ENCODE assay signal across 14 cellular contexts in genomic region chr3:187044871-187045552, GRCh38.
DNase-seq lines count a peak whose midpoint lies in the region; ATAC-seq, FAIRE-seq and TF ChIP-seq lines count a peak whose summit lies in the region.
"Had no signal": no experiment of that assay in that cellular context is flagged by ENCODE, and none has a peak within 500 bp of the region (broad histone marks: within the 10 kb centered on the region; RNA-seq: fewer than 3 reads in every experiment).

No MANE protein-coding gene starts in this region.

- H3K27ac Mint-ChIP-seq in H9: no peak overlapping the region

- no peak overlapping the region for H3K23ac ChIP-seq in H9 (ENCODE audit: insufficient read length, low read depth, low read length)

- no peak overlapping the region for H2BK12ac ChIP-seq in H9 (ENCODE audit: insufficient read length, low read depth, low read length)

- FAIRE-seq in GM12878 (lab: Jason Lieb, UNC): no peak
- FAIRE-seq: astrocyte, kidney had no signal

- H2AK5ac ChIP-seq in H9 (ENCODE audit: insufficient read length, low read length): no peak overlapping the region

- H3K23me2 ChIP-seq in H9 (ENCODE audit: insufficient read length, low read depth, low read length, poor library complexity, severe bottlenecking): no peaks in the 10 kb centered on the region

- peak overlapping the region in 8 of 11 experiments; percentile 37 to 84 (median 66); a peak in 14 of 22 replicates for H3K4me2 ChIP-seq in BLaER1 treated with 17β-estradiol and CSF1 and Interleukin-3, amounts not matched to agents 10 nM and 100 nM
- H3K4me2 ChIP-seq in H9 (ENCODE audit: insufficient read depth, insufficient read length, low read length): no peak overlapping the region
- no peak overlapping the region for H3K4me2 ChIP-seq in GM12878 (ENCODE audit: control insufficient read depth, insufficient read depth)

- no peak overlapping the region for H2BK120ac ChIP-seq in H9 (ENCODE audit: low read depth, low read length, poor library complexity, severe bottlenecking)

- SMC1A ChIA-PET in GM12878 (lab: Charles Lee; ENCODE audit: uncharacterized antibody, unreplicated experiment): interaction anchor here (0.8 to 12.6 kb wide), 24 partner anchors 16 to 196 kb away, joined by 3 to 213 read pairs (median 4); no protein-coding TSS in a partner anchor

- DNase-seq in H9 (no peak), GM12878 (ENCODE audit: low read depth, low spot score) (no peak), right lobe of liver (peak in 1 of 3 donors; percentile 65), NOMO-1 treated with DMSO at 0.1 percent for 48 hours (lab: John Stamatoyannopoulos, UW; ENCODE audit: unreplicated experiment) (no peak), OCI-M2 (lab: John Stamatoyannopoulos, UW; ENCODE audit: unreplicated experiment) (no peak)
- DNase-seq: kidney; NCI-H1436; ovary; stimulated activated CD4-positive, alpha-beta T cell treated with anti-CD3 and anti-CD28 coated beads, Interleukin-4, amount 100 ng/mL, for 1 hour had no signal

- peaks cover 5% of the 10 kb centered on the region for H3K79me1 ChIP-seq in H9 (ENCODE audit: insufficient read depth, low read depth, low read length, poor library complexity, severe bottlenecking)

- TF ChIP-seq CTCF in H9 (conservative IDR thresholded peaks at IDR 0.05) (peak; percentile 39), GM12878 (IDR thresholded peaks at IDR 0.05 in 2 of 3, conservative IDR thresholded peaks at IDR 0.05 in 1 of 3; ENCODE audit: control insufficient read depth in 2 of 3, extremely low read depth in 1 of 3, insufficient read depth in 1 of 3, low read depth in 3 of 3, low read length in 3 of 3) (peak in 2 of 3 experiments; percentile 10 to 35; a peak in 1 of 6 replicates), right lobe of liver (IDR thresholded peaks at IDR 0.05) (no peak)

- TF ChIP-seq POLR2A in GM12878 (IDR thresholded peaks at IDR 0.05; ENCODE audit: low read depth, low read length) (no peak), right lobe of liver (IDR thresholded peaks at IDR 0.05) (no peak)

- H2BK5ac ChIP-seq in H9 (ENCODE audit: insufficient read length, low read length): no peak overlapping the region

- H4K8ac ChIP-seq in H9 (replicated peaks; ENCODE audit: insufficient read length, low read depth, low read length): no peak overlapping the region

- H3K79me2 ChIP-seq in H9 (ENCODE audit: insufficient read depth, low read length) (no peaks in the 10 kb centered on the region; the same call in 1 of the 2 replicates), GM12878 (ENCODE audit: control insufficient read depth, insufficient read depth, low read length) (peaks cover 90% of the 10 kb centered on the region)

- no peaks in the 10 kb centered on the region for H3K27me3 ChIP-seq in BLaER1 treated with 17β-estradiol and CSF1 and Interleukin-3, amounts not matched to agents 10 nM and 100 nM
- H3K27me3 ChIP-seq in H9 (ENCODE audit: insufficient read depth, low read length) (no peaks in the 10 kb centered on the region), GM12878 (replicated peaks in 1 of 2; ENCODE audit: control insufficient read depth in 2 of 2, insufficient read depth in 2 of 2, low read length in 1 of 2) (no peaks in the 10 kb centered on the region), right lobe of liver (no peaks in the 10 kb centered on the region)
- H3K27me3 ChIP-seq: ovary had no signal

- RAD21 ChIA-PET in GM12878 (lab: Charles Lee; ENCODE audit: unreplicated experiment): interaction anchor here (0.9 to 4.5 kb wide), 16 partner anchors 13 to 196 kb away, joined by 3 to 46 read pairs (median 4); no protein-coding TSS in a partner anchor

- H2BK15ac ChIP-seq in H9 (ENCODE audit: low read depth, low read length): no peak overlapping the region

- no peaks in the 10 kb centered on the region; a peak in 1 of 4 replicates for H3K4me1 Mint-ChIP-seq in H9

- no peak overlapping the region for H2BK20ac ChIP-seq in H9 (ENCODE audit: low read depth, low read length, poor library complexity, severe bottlenecking)

- no peak overlapping the region for H2AFZ ChIP-seq in H9 (ENCODE audit: low read length)
- H2AFZ ChIP-seq in GM12878 (ENCODE audit: control insufficient read depth, low read depth, low read length): no peak overlapping the region

- H4K20me1 ChIP-seq in BLaER1 treated with 17β-estradiol and CSF1 and Interleukin-3, amounts not matched to agents 10 nM and 100 nM: peaks cover 0 to 36% (median 0%) of the 10 kb centered on the region in 11 experiments; a peak in 4 of 22 replicates
- H4K20me1 ChIP-seq in H9 (ENCODE audit: control insufficient read depth, insufficient read depth, insufficient read length) (no peaks in the 10 kb centered on the region), GM12878 (ENCODE audit: control insufficient read depth, insufficient read depth) (0 out of 2 replicates have a peak, but pooled peaks cover 3% of the 10 kb centered on the region)

- peak overlapping the region in 1 of 11 experiments; percentile 66; a peak in 1 of 22 replicates for H3K9ac ChIP-seq in BLaER1 treated with 17β-estradiol and CSF1 and Interleukin-3, amounts not matched to agents 10 nM and 100 nM
- no peak overlapping the region for H3K9ac ChIP-seq in H9 (ENCODE audit: extremely low read depth, insufficient read length, low read length)
- no peak overlapping the region for H3K9ac ChIP-seq in GM12878 (ENCODE audit: control insufficient read depth, insufficient read depth, low read length)

- no TSS peak for BruUV-seq in GM12878 (replicated peaks; lab: Mats Ljungman, UMichigan)

- H3K36me3 ChIP-seq in BLaER1 treated with 17β-estradiol and CSF1 and Interleukin-3, amounts not matched to agents 10 nM and 100 nM: peaks cover 43 to 100% (median 94%) of the 10 kb centered on the region in 11 experiments
- H3K36me3 ChIP-seq in GM12878 (ENCODE audit: control insufficient read depth in 2 of 2, insufficient read depth in 2 of 2, low read length in 1 of 2) (peaks cover 32 to 59% of the 10 kb centered on the region in 2 experiments), right lobe of liver (peaks cover 0 to 30% (median 6%) of the 10 kb centered on the region in 4 donors)
- H3K36me3 ChIP-seq: ovary had no signal

- TF ChIP-seq EP300 in GM12878 (IDR thresholded peaks at IDR 0.05; ENCODE audit: borderline replicate concordance in 1 of 2, control insufficient read depth in 1 of 2, low read depth in 2 of 2, low read length in 2 of 2): no peak

- H3K27ac ChIP-seq in BLaER1 treated with 17β-estradiol and CSF1 and Interleukin-3, amounts not matched to agents 10 nM and 100 nM: peak overlapping the region in 7 of 11 experiments; percentile 57 to 81 (median 70); a peak in 9 of 22 replicates
- H3K27ac ChIP-seq in H9 (ENCODE audit: insufficient read length, low read depth, low read length) (no peak overlapping the region), GM12878 (ENCODE audit: control insufficient read depth, insufficient read depth) (peak overlapping the region; percentile 56), right lobe of liver (peak overlapping the region in 2 of 3 donors; percentile 85 to 95)
- H3K27ac ChIP-seq: ovary had no signal

- H4K5ac ChIP-seq in H9 (ENCODE audit: insufficient read length, low read depth, low read length): no peak overlapping the region

- no peak overlapping the region for H3K4me3 ChIP-seq in BLaER1 treated with 17β-estradiol and CSF1 and Interleukin-3, amounts not matched to agents 10 nM and 100 nM
- no peak overlapping the region for H3K4me3 ChIP-seq in GM12878
- peak overlapping the region in 1 of 3 donors; percentile 17 for H3K4me3 ChIP-seq in right lobe of liver
- H3K4me3 ChIP-seq: ovary, thoracic aorta had no signal

- POLR2A ChIA-PET in GM12878 (lab: Charles Lee): interaction anchor here (0.7 to 8.0 kb wide), 7 partner anchors 16 to 112 kb away, joined by 3 to 120 read pairs (median 4); no protein-coding TSS in a partner anchor

- H4K91ac ChIP-seq in H9 (ENCODE audit: insufficient read length, low read depth, low read length): no peak overlapping the region

- H3K9me3 Mint-ChIP-seq in H9: peaks cover 0 to 5% of the 10 kb centered on the region in 2 experiments; a peak in 2 of 5 replicates

- no peak overlapping the region for H3K18ac ChIP-seq in H9 (ENCODE audit: insufficient read length, low read depth, low read length)

- no peak overlapping the region for H3T11ph ChIP-seq in H9 (ENCODE audit: low read length)

- H3K27me3 Mint-ChIP-seq in H9 (ENCODE audit: low read depth): no peaks in the 10 kb centered on the region; the same call in 1 of the 2 replicates

- CTCF ChIA-PET in GM12878 (lab: Yijun Ruan, JAX): interaction anchor here (0.5 to 4.8 kb wide), 14 partner anchors 13 to 1102 kb away, joined by 3 to 23 read pairs (median 4); no protein-coding TSS in a partner anchor

- no peak for TF ChIP-seq RAD21 in GM12878 (IDR thresholded peaks at IDR 0.05; ENCODE audit: insufficient read depth, low read depth, low read length)

- peaks cover 0 to 28% (median 22%) of the 10 kb centered on the region in 11 experiments; a peak in 16 of 22 replicates for H3K9me3 ChIP-seq in BLaER1 treated with 17β-estradiol and CSF1 and Interleukin-3, amounts not matched to agents 10 nM and 100 nM (replicated peaks in 1 of 11)
- H3K9me3 ChIP-seq in H9 (ENCODE audit: control insufficient read depth, low read depth, low read length) (no peaks in the 10 kb centered on the region), GM12878 (replicated peaks; ENCODE audit: control insufficient read depth, insufficient read depth, low read length) (peaks cover 2% of the 10 kb centered on the region; the same call in 1 of the 3 replicates), right lobe of liver (no peaks in the 10 kb centered on the region)
- H3K9me3 ChIP-seq: ovary, thoracic aorta had no signal

- H3K4ac ChIP-seq in H9 (ENCODE audit: low read depth, low read length): no peak overlapping the region

- ATAC-seq in GM12878 (no peak), right lobe of liver (no peak), GM19397 (IDR thresholded peaks at IDR 0.05; ENCODE audit: unreplicated experiment) (no peak), HG02623 (IDR thresholded peaks at IDR 0.05; ENCODE audit: unreplicated experiment) (no peak)

- H3K4me1 ChIP-seq in BLaER1 treated with 17β-estradiol and CSF1 and Interleukin-3, amounts not matched to agents 10 nM and 100 nM: peaks cover 45 to 69% (median 47%) of the 10 kb centered on the region in 10 experiments
- H3K4me1 ChIP-seq in H9 (ENCODE audit: insufficient read depth, low read length): no peaks in the 10 kb centered on the region
- H3K4me1 ChIP-seq in GM12878 (ENCODE audit: control insufficient read depth, insufficient read depth, low read length): peaks cover 42% of the 10 kb centered on the region
- peaks cover 0 to 82% (median 31%) of the 10 kb centered on the region in 4 donors for H3K4me1 ChIP-seq in right lobe of liver

- H3K36me3 Mint-ChIP-seq in H9 (ENCODE audit: insufficient read depth in 1 of 3, low read depth in 3 of 3): peaks cover 66 to 88% (median 87%) of the 10 kb centered on the region in 3 experiments

- H3K14ac ChIP-seq in H9 (ENCODE audit: insufficient read depth, low read length): no peak overlapping the region

- whole genome bisulfite sequencing in H9 (ENCODE audit: extremely low coverage, insufficient read length, low lambda C conversion rate): no CpG with 5 or more reads among the region's 4 CpGs
- WGBS in GM12878 (ENCODE audit: insufficient coverage, insufficient replicate concordance, low lambda C conversion rate, missing lambda C conversion rate): 87% methylated on average over 4 of the region's 4 CpGs
- 14% methylated on average over 4 of the region's 4 CpGs for WGBS in right lobe of liver (ENCODE audit: insufficient coverage, low coverage, low lambda C conversion rate, missing lambda C conversion rate)

- H3K56ac ChIP-seq in H9 (ENCODE audit: insufficient read length, low read depth, low read length): no peak overlapping the region

- no peak overlapping the region for H3K4me3 Mint-ChIP-seq in H9

- in situ Hi-C loops in GM12878 (cut with MboI): no loop called here

- intact Hi-C loops in GM12878 (cut with micrococcal nuclease; ENCODE audit: unreplicated experiment): loop anchor here (2.0 kb wide), 1 partner anchor 18 kb away; no protein-coding TSS in a partner anchor
- intact Hi-C loops in right lobe of liver (cut with DNase I): loop anchor here in 1 of 2 donors (10.0 kb wide), 1 partner anchor 70 kb away; no protein-coding TSS in a partner anchor

Comparison
In these comparisons a context has a peak if more than half of its experiments do, and no peak if none do; other contexts are left out.
1. H3K4me2 ChIP-seq: peak in BLaER1 treated with 17β-estradiol and CSF1 and Interleukin-3, amounts not matched to agents 10 nM and 100 nM (8 of 11); none in H9 (single experiment) and GM12878 (single experiment).
2. CTCF ChIP-seq: peak in H9 (single experiment) and GM12878 (2 of 3); none in right lobe of liver (0 of 4).